In genomic region chr4:76830612-76831474, GRCh38 we compare ENCODE assay signal across 1 cellular context.
TF ChIP-seq lines count a peak whose summit lies in the region.

No MANE protein-coding gene starts in this region.

TF ChIP-seq in HepG2, 621 proteins besides CTCF, POLR2A, EP300 and RAD21 (continued from another document and continues in another):
- TF ChIP-seq, protein P1, sequence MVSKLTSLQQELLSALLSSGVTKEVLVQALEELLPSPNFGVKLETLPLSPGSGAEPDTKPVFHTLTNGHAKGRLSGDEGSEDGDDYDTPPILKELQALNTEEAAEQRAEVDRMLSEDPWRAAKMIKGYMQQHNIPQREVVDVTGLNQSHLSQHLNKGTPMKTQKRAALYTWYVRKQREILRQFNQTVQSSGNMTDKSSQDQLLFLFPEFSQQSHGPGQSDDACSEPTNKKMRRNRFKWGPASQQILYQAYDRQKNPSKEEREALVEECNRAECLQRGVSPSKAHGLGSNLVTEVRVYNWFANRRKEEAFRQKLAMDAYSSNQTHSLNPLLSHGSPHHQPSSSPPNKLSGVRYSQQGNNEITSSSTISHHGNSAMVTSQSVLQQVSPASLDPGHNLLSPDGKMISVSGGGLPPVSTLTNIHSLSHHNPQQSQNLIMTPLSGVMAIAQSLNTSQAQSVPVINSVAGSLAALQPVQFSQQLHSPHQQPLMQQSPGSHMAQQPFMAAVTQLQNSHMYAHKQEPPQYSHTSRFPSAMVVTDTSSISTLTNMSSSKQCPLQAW (CRISPR knock-in tag; IDR thresholded peaks at IDR 0.05) = peak; percentile 88
- no peak for TF ChIP-seq ARNT (IDR thresholded peaks at IDR 0.05)
- 0 out of 2 replicates have a peak, but pooled peaks have one; percentile 24 for TF ChIP-seq ZNF354B (CRISPR knock-in tag; IDR thresholded peaks at IDR 0.05)
- TF ChIP-seq JUNB (CRISPR knock-in tag; IDR thresholded peaks at IDR 0.05; ENCODE audit: borderline replicate concordance) = no peak
- peak; percentile 71 to 87; a peak in 3 of 4 replicates for TF ChIP-seq NR2F1 (CRISPR knock-in tag; IDR thresholded peaks at IDR 0.05)
- TF ChIP-seq, protein P2, sequence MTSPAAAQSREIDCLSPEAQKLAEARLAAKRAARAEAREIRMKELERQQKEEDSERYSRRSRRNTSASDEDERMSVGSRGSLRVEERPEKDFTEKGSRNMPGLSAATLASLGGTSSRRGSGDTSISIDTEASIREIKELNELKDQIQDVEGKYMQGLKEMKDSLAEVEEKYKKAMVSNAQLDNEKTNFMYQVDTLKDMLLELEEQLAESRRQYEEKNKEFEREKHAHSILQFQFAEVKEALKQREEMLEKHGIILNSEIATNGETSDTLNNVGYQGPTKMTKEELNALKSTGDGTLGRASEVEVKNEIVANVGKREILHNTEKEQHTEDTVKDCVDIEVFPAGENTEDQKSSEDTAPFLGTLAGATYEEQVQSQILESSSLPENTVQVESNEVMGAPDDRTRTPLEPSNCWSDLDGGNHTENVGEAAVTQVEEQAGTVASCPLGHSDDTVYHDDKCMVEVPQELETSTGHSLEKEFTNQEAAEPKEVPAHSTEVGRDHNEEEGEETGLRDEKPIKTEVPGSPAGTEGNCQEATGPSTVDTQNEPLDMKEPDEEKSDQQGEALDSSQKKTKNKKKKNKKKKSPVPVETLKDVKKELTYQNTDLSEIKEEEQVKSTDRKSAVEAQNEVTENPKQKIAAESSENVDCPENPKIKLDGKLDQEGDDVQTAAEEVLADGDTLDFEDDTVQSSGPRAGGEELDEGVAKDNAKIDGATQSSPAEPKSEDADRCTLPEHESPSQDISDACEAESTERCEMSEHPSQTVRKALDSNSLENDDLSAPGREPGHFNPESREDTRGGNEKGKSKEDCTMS (CRISPR knock-in tag; conservative IDR thresholded peaks at IDR 0.05) = no peak
- TF ChIP-seq MXD3 (CRISPR knock-in tag; IDR thresholded peaks at IDR 0.05) = no peak
- peak; percentile 37 for TF ChIP-seq ZNF781 (CRISPR knock-in tag; IDR thresholded peaks at IDR 0.05; ENCODE audit: borderline replicate concordance, not compliant biosample characterization)
- TF ChIP-seq MAFF (IDR thresholded peaks at IDR 0.05; ENCODE audit: low read depth, low read length) = no peak
- no peak for TF ChIP-seq GPN1 (CRISPR knock-in tag; IDR thresholded peaks at IDR 0.05; ENCODE audit: borderline replicate concordance)
- TF ChIP-seq NCOR1 (IDR thresholded peaks at IDR 0.05; ENCODE audit: borderline replicate concordance, low read length) = peak; percentile 79
- TF ChIP-seq ZNF331 (CRISPR knock-in tag; IDR thresholded peaks at IDR 0.05) = peak; percentile 75
- 0 out of 2 replicates have a peak, but pooled peaks have one; percentile 21 for TF ChIP-seq SAFB2 (CRISPR knock-in tag; IDR thresholded peaks at IDR 0.05; ENCODE audit: borderline replicate concordance, low read depth)
- TF ChIP-seq ZNF101 (CRISPR knock-in tag; IDR thresholded peaks at IDR 0.05; ENCODE audit: borderline replicate concordance, low read depth) = no peak
- TF ChIP-seq, protein P3, sequence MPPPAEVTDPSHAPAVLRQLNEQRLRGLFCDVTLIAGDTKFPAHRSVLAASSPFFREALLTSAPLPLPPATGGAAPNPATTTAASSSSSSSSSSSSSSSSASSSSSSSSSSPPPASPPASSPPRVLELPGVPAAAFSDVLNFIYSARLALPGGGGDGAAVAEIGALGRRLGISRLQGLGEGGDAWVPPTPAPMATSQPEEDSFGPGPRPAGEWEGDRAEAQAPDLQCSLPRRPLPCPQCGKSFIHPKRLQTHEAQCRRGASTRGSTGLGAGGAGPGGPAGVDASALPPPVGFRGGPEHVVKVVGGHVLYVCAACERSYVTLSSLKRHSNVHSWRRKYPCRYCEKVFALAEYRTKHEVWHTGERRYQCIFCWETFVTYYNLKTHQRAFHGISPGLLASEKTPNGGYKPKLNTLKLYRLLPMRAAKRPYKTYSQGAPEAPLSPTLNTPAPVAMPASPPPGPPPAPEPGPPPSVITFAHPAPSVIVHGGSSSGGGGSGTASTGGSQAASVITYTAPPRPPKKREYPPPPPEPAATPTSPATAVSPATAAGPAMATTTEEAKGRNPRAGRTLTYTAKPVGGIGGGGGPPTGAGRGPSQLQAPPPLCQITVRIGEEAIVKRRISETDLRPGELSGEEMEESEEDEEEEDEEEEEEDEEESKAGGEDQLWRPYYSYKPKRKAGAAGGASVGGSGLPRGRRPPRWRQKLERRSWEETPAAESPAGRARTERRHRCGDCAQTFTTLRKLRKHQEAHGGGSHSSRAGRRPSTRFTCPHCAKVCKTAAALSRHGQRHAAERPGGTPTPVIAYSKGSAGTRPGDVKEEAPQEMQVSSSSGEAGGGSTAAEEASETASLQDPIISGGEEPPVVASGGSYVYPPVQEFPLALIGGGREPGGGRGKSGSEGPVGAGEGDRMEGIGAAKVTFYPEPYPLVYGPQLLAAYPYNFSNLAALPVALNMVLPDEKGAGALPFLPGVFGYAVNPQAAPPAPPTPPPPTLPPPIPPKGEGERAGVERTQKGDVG (CRISPR knock-in tag; IDR thresholded peaks at IDR 0.05; ENCODE audit: borderline replicate concordance) = no peak
- no peak for TF ChIP-seq ZNF205 (CRISPR knock-in tag; IDR thresholded peaks at IDR 0.05)
- no peak for TF ChIP-seq ZBTB7A (CRISPR knock-in tag; IDR thresholded peaks at IDR 0.05)
- TF ChIP-seq HCFC1 (IDR thresholded peaks at IDR 0.05; ENCODE audit: low read depth, low read length) = no peak
- TF ChIP-seq ZKSCAN5 (CRISPR knock-in tag; IDR thresholded peaks at IDR 0.05) = no peak
- TF ChIP-seq, protein P4, sequence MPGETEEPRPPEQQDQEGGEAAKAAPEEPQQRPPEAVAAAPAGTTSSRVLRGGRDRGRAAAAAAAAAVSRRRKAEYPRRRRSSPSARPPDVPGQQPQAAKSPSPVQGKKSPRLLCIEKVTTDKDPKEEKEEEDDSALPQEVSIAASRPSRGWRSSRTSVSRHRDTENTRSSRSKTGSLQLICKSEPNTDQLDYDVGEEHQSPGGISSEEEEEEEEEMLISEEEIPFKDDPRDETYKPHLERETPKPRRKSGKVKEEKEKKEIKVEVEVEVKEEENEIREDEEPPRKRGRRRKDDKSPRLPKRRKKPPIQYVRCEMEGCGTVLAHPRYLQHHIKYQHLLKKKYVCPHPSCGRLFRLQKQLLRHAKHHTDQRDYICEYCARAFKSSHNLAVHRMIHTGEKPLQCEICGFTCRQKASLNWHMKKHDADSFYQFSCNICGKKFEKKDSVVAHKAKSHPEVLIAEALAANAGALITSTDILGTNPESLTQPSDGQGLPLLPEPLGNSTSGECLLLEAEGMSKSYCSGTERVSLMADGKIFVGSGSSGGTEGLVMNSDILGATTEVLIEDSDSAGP (CRISPR knock-in tag; IDR thresholded peaks at IDR 0.05; ENCODE audit: borderline replicate concordance) = peak; percentile 75
- TF ChIP-seq ZNF772 (CRISPR knock-in tag; IDR thresholded peaks at IDR 0.05) = no peak
- peak; percentile 72; the same call in 1 of the 2 replicates for TF ChIP-seq ZNF724P (CRISPR knock-in tag; IDR thresholded peaks at IDR 0.05; ENCODE audit: borderline replicate concordance)
- no peak; the same call in 1 of the 2 replicates for TF ChIP-seq SIX4 (CRISPR knock-in tag; IDR thresholded peaks at IDR 0.05)
- TF ChIP-seq HMG20A (CRISPR knock-in tag; IDR thresholded peaks at IDR 0.05; ENCODE audit: borderline replicate concordance) = peak; percentile 88
- no peak for TF ChIP-seq ZNF720 (CRISPR knock-in tag; IDR thresholded peaks at IDR 0.05)
- no peak for TF ChIP-seq GZF1 (CRISPR knock-in tag; IDR thresholded peaks at IDR 0.05)
- TF ChIP-seq EEA1 (CRISPR knock-in tag; IDR thresholded peaks at IDR 0.05; ENCODE audit: borderline replicate concordance) = no peak
- no peak; the same call in 1 of the 2 replicates for TF ChIP-seq ZNF441 (CRISPR knock-in tag; IDR thresholded peaks at IDR 0.05; ENCODE audit: borderline replicate concordance)
- no peak for TF ChIP-seq ZNF468 (CRISPR knock-in tag; IDR thresholded peaks at IDR 0.05)
- no peak for TF ChIP-seq ZNF562 (CRISPR knock-in tag; IDR thresholded peaks at IDR 0.05; ENCODE audit: borderline replicate concordance)
- TF ChIP-seq, protein P5, sequence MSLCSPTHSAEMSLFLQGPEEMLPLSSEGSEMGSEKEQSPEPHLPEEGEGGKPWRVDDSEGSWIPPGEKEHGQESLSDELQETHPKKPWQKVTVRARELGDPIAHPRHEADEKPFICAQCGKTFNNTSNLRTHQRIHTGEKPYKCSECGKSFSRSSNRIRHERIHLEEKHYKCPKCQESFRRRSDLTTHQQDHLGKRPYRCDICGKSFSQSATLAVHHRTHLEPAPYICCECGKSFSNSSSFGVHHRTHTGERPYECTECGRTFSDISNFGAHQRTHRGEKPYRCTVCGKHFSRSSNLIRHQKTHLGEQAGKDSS (CRISPR knock-in tag; IDR thresholded peaks at IDR 0.05; ENCODE audit: borderline replicate concordance, low read depth) = no peak
- TF ChIP-seq PAX8 (CRISPR knock-in tag; IDR thresholded peaks at IDR 0.05; ENCODE audit: borderline replicate concordance) = no peak
- peak; percentile 46; the same call in 1 of the 2 replicates for TF ChIP-seq ZNF749 (CRISPR knock-in tag; IDR thresholded peaks at IDR 0.05; ENCODE audit: borderline replicate concordance)
- TF ChIP-seq, protein P6, sequence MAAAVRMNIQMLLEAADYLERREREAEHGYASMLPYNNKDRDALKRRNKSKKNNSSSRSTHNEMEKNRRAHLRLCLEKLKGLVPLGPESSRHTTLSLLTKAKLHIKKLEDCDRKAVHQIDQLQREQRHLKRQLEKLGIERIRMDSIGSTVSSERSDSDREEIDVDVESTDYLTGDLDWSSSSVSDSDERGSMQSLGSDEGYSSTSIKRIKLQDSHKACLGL (CRISPR knock-in tag; IDR thresholded peaks at IDR 0.05) = no peak
- no peak for TF ChIP-seq SP2 (CRISPR knock-in tag; IDR thresholded peaks at IDR 0.05)
- no peak for TF ChIP-seq NONO (IDR thresholded peaks at IDR 0.05)
- peak; percentile 29; the same call in 1 of the 2 replicates for TF ChIP-seq NONO (CRISPR knock-in tag; conservative IDR thresholded peaks at IDR 0.05)
- TF ChIP-seq ZNF10 (CRISPR knock-in tag; IDR thresholded peaks at IDR 0.05; ENCODE audit: borderline replicate concordance, low read depth) = no peak
- peak; percentile 44 for TF ChIP-seq JARID2 (CRISPR knock-in tag; IDR thresholded peaks at IDR 0.05; ENCODE audit: insufficient replicate concordance)
- TF ChIP-seq ZNF761 (CRISPR knock-in tag; conservative IDR thresholded peaks at IDR 0.05) = peak; percentile 69; the same call in 1 of the 2 replicates
- TF ChIP-seq ZNF660 (CRISPR knock-in tag; IDR thresholded peaks at IDR 0.05; ENCODE audit: borderline replicate concordance, low read depth) = no peak
- TF ChIP-seq ZFP36 (IDR thresholded peaks at IDR 0.05; ENCODE audit: borderline replicate concordance, low read depth, low read length, partially characterized antibody) = no peak
- peak; percentile 93 for TF ChIP-seq AHDC1 (CRISPR knock-in tag; IDR thresholded peaks at IDR 0.05; ENCODE audit: borderline replicate concordance)
- TF ChIP-seq ZNF878 (CRISPR knock-in tag; IDR thresholded peaks at IDR 0.05) = peak; percentile 80
- TF ChIP-seq PHF8 (CRISPR knock-in tag; IDR thresholded peaks at IDR 0.05) = peak; percentile 40; the same call in 1 of the 2 replicates
- TF ChIP-seq ZSCAN29 (CRISPR knock-in tag; conservative IDR thresholded peaks at IDR 0.05) = peak; percentile 69; the same call in 1 of the 2 replicates
- peak; percentile 33; the same call in 1 of the 2 replicates for TF ChIP-seq FOXP4 (CRISPR knock-in tag; IDR thresholded peaks at IDR 0.05)
- peak; percentile 37; the same call in 1 of the 2 replicates for TF ChIP-seq ZMYM3 (CRISPR knock-in tag; IDR thresholded peaks at IDR 0.05)
- no peak for TF ChIP-seq ZMAT3 (CRISPR knock-in tag; conservative IDR thresholded peaks at IDR 0.05)
